In the genomic region with DNA sequence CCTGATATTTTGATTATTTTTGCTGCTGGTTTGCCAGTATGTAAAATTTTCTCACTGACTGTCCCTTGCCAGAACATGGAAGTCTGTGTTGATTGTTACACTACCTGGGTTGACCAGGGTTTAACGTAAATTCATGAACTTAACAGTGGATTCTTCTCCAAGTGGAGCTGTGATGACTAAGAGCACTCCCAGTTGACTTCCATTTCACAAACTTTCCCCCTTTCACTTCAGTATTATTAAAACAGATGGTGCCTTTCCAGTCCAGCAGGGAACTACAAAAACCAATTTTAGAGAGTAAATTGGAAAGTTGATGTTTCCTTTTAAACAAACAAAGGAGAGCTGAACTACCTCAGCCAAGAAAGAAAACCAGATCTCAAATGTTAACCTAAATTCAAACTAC, we compare ENCODE assay signal across 1 cellular context.
TF ChIP-seq lines count a peak whose summit lies in the region.

No MANE protein-coding gene starts in this region.

TF ChIP-seq in H1, 55 proteins besides CTCF, POLR2A, EP300 and RAD21 (continued from another document):
- TF ChIP-seq, protein P1, sequence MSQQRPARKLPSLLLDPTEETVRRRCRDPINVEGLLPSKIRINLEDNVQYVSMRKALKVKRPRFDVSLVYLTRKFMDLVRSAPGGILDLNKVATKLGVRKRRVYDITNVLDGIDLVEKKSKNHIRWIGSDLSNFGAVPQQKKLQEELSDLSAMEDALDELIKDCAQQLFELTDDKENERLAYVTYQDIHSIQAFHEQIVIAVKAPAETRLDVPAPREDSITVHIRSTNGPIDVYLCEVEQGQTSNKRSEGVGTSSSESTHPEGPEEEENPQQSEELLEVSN (IDR thresholded peaks at IDR 0.05) = no peak
- TF ChIP-seq RXRA (IDR thresholded peaks at IDR 0.05; ENCODE audit: insufficient read depth, low read depth, low read length) (no peak), TAF7 (optimal IDR thresholded peaks at IDR 0.05; ENCODE audit: borderline replicate concordance, low read depth, low read length) (no peak), SAP30 (IDR thresholded peaks at IDR 0.05; ENCODE audit: insufficient read depth, insufficient replicate concordance, low read length) (no peak), EGR1 (IDR thresholded peaks at IDR 0.05; ENCODE audit: borderline replicate concordance, low read depth, low read length) (no peak), SP2 (IDR thresholded peaks at IDR 0.05; ENCODE audit: low read length) (no peak), GTF2F1 (IDR thresholded peaks at IDR 0.05; ENCODE audit: borderline replicate concordance, low read depth, low read length) (no peak), CBX5 (IDR thresholded peaks at IDR 0.05; ENCODE audit: low read depth, low read length) (no peak), CREB1 (IDR thresholded peaks at IDR 0.05) (no peak), CTBP2 (IDR thresholded peaks at IDR 0.05; ENCODE audit: borderline replicate concordance, insufficient read depth, insufficient read length, low read length) (no peak), BCL11A (IDR thresholded peaks at IDR 0.05; ENCODE audit: low read depth in 2 of 2, low read length in 2 of 2) (no peak)
- TF ChIP-seq, protein P2, sequence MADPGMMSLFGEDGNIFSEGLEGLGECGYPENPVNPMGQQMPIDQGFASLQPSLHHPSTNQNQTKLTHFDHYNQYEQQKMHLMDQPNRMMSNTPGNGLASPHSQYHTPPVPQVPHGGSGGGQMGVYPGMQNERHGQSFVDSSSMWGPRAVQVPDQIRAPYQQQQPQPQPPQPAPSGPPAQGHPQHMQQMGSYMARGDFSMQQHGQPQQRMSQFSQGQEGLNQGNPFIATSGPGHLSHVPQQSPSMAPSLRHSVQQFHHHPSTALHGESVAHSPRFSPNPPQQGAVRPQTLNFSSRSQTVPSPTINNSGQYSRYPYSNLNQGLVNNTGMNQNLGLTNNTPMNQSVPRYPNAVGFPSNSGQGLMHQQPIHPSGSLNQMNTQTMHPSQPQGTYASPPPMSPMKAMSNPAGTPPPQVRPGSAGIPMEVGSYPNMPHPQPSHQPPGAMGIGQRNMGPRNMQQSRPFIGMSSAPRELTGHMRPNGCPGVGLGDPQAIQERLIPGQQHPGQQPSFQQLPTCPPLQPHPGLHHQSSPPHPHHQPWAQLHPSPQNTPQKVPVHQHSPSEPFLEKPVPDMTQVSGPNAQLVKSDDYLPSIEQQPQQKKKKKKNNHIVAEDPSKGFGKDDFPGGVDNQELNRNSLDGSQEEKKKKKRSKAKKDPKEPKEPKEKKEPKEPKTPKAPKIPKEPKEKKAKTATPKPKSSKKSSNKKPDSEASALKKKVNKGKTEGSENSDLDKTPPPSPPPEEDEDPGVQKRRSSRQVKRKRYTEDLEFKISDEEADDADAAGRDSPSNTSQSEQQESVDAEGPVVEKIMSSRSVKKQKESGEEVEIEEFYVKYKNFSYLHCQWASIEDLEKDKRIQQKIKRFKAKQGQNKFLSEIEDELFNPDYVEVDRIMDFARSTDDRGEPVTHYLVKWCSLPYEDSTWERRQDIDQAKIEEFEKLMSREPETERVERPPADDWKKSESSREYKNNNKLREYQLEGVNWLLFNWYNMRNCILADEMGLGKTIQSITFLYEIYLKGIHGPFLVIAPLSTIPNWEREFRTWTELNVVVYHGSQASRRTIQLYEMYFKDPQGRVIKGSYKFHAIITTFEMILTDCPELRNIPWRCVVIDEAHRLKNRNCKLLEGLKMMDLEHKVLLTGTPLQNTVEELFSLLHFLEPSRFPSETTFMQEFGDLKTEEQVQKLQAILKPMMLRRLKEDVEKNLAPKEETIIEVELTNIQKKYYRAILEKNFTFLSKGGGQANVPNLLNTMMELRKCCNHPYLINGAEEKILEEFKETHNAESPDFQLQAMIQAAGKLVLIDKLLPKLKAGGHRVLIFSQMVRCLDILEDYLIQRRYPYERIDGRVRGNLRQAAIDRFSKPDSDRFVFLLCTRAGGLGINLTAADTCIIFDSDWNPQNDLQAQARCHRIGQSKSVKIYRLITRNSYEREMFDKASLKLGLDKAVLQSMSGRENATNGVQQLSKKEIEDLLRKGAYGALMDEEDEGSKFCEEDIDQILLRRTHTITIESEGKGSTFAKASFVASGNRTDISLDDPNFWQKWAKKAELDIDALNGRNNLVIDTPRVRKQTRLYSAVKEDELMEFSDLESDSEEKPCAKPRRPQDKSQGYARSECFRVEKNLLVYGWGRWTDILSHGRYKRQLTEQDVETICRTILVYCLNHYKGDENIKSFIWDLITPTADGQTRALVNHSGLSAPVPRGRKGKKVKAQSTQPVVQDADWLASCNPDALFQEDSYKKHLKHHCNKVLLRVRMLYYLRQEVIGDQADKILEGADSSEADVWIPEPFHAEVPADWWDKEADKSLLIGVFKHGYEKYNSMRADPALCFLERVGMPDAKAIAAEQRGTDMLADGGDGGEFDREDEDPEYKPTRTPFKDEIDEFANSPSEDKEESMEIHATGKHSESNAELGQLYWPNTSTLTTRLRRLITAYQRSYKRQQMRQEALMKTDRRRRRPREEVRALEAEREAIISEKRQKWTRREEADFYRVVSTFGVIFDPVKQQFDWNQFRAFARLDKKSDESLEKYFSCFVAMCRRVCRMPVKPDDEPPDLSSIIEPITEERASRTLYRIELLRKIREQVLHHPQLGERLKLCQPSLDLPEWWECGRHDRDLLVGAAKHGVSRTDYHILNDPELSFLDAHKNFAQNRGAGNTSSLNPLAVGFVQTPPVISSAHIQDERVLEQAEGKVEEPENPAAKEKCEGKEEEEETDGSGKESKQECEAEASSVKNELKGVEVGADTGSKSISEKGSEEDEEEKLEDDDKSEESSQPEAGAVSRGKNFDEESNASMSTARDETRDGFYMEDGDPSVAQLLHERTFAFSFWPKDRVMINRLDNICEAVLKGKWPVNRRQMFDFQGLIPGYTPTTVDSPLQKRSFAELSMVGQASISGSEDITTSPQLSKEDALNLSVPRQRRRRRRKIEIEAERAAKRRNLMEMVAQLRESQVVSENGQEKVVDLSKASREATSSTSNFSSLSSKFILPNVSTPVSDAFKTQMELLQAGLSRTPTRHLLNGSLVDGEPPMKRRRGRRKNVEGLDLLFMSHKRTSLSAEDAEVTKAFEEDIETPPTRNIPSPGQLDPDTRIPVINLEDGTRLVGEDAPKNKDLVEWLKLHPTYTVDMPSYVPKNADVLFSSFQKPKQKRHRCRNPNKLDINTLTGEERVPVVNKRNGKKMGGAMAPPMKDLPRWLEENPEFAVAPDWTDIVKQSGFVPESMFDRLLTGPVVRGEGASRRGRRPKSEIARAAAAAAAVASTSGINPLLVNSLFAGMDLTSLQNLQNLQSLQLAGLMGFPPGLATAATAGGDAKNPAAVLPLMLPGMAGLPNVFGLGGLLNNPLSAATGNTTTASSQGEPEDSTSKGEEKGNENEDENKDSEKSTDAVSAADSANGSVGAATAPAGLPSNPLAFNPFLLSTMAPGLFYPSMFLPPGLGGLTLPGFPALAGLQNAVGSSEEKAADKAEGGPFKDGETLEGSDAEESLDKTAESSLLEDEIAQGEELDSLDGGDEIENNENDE (IDR thresholded peaks at IDR 0.05; ENCODE audit: insufficient replicate concordance, low read length) = no peak
TF ChIP-seq in H1: peak in this region for 0.
